Comparison of ENCODE assay signal across 19 cellular contexts in the genomic region with DNA sequence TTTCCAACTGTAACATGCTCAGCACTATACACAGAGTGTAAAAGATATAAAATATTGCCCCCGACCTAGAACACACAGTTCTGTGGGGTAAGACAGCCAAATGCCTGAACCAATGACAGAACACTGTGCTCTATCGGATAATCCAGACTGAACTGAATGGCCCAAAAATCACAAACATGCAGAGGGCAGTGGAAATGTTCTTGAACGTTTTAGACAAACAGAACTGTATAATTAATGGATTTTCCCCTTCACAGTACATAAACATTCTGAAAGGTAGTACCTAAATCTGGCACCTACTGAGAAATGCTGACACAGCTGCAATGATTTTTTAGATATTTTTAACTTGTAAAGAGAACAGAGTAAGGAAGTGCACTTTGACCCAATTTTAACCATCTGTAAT. TPM values are rescaled to one million over a fixed set of nuclear protein-coding genes. Genes with fewer than 3 reads are reported as not detected.
A peak's percentile ranks its signal among the peaks of the same experiment; 100 is the strongest.
DNase-seq lines count a peak whose midpoint lies in the region; ATAC-seq and TF ChIP-seq lines count a peak whose summit lies in the region.
"Had no signal": no experiment of that assay in that cellular context is flagged by ENCODE, and none has a peak within 500 bp of the region (broad histone marks: within the 10 kb centered on the region; RNA-seq: fewer than 3 reads in every experiment).

No MANE protein-coding gene starts in this region.

- TF ChIP-seq POLR2A in body of pancreas (IDR thresholded peaks at IDR 0.05) (no peak), transverse colon (IDR thresholded peaks at IDR 0.05) (no peak)

- intact Hi-C loops in Right ventricle myocardium superior (cut with DNase I) (no loop called here), cardiac septum (cut with DNase I) (loop anchor here (2.0 kb wide), 1 partner anchor 33 kb away; a partner anchor contains a TSS), body of pancreas (cut with DNase I) (no loop called here), transverse colon (cut with DNase I; ENCODE audit: low total_unique reads) (no loop called here), PC-9 (cut with micrococcal nuclease; ENCODE audit: unreplicated experiment) (no loop called here)

- H3K79me2 ChIP-seq in PC-9 (ENCODE audit: low read depth): peaks cover 70% of the 10 kb centered on the region

- peaks cover 11% of the 10 kb centered on the region; the same call in 1 of the 2 replicates for H4K20me1 ChIP-seq in PC-9 (ENCODE audit: insufficient read depth)

- 13 to 20% methylated on average over 3 of the region's 3 CpGs for WGBS in body of pancreas, 2 donors
- WGBS in transverse colon (ENCODE audit: low coverage in 1 of 2), 2 donors: 33 to 39% methylated on average over 3 of the region's 3 CpGs

- H3K36me3 ChIP-seq in body of pancreas (replicated peaks in 1 of 2; ENCODE audit: insufficient read depth in 1 of 2, low read depth in 2 of 2) (no peaks in the 10 kb centered on the region), muscle layer of colon (ENCODE audit: insufficient read depth, low read length) (no peaks in the 10 kb centered on the region), transverse colon (no peaks in the 10 kb centered on the region), PC-9 (ENCODE audit: low read depth) (no peaks in the 10 kb centered on the region)

- no peaks in the 10 kb centered on the region for H3K9me2 ChIP-seq in PC-9 (ENCODE audit: insufficient read depth)
- H3K9me2 ChIP-seq: SK-N-SH had no signal

- in situ Hi-C loops in transverse colon (cut with MboI; ENCODE audit: low pct_ligation_motif_present in 1 of 4, low pct_unique_long_range_greater_than_20kb in 1 of 4, low sequenced_read_pairs in 3 of 4): no loop called here

- H3K4me2 ChIP-seq in PC-9: no peak overlapping the region

- no peak overlapping the region for H3K9ac ChIP-seq in muscle layer of colon (ENCODE audit: low read length)
- H3K9ac ChIP-seq: SK-N-SH had no signal

- no peak for TF ChIP-seq EP300 in transverse colon (IDR thresholded peaks at IDR 0.05; ENCODE audit: low read depth)

- H3K4me3 ChIP-seq in body of pancreas (no peak overlapping the region), muscle layer of colon (ENCODE audit: low read depth in 1 of 2, low read length in 2 of 2) (no peak overlapping the region), transverse colon (no peak overlapping the region), PC-9 (no peak overlapping the region)

- H3K27ac ChIP-seq in body of pancreas (peak overlapping the region; percentile 15 to 64 (median 53)), muscle layer of colon (ENCODE audit: low read depth, low read length) (peak overlapping the region; percentile 35), transverse colon (peak overlapping the region in 3 of 4 donors; percentile 30 to 51 (median 46)), PC-9 (no peak overlapping the region)
- H3K27ac ChIP-seq: 22Rv1, coronary artery had no signal

- H3K4me1 ChIP-seq in body of pancreas: peaks cover 32% of the 10 kb centered on the region
- H3K4me1 ChIP-seq in muscle layer of colon (ENCODE audit: insufficient read depth, low read length): peaks cover 49% of the 10 kb centered on the region
- H3K4me1 ChIP-seq in transverse colon: peaks cover 17 to 40% (median 27%) of the 10 kb centered on the region in 4 donors
- no peaks in the 10 kb centered on the region; the same call in 1 of the 2 replicates for H3K4me1 ChIP-seq in PC-9 (replicated peaks; ENCODE audit: insufficient read depth)

- no peak overlapping the region for H2AFZ ChIP-seq in PC-9

- peaks cover 9% of the 10 kb centered on the region; the same call in 1 of the 2 replicates for H3F3A ChIP-seq in PC-9 (ENCODE audit: insufficient read depth, low read depth)

- H3K27me3 ChIP-seq in body of pancreas (no peaks in the 10 kb centered on the region), muscle layer of colon (ENCODE audit: control insufficient read depth in 1 of 2, insufficient read depth in 2 of 2, low read length in 2 of 2) (no peaks in the 10 kb centered on the region), transverse colon (no peaks in the 10 kb centered on the region), PC-9 (ENCODE audit: insufficient read depth, low read depth) (no peaks in the 10 kb centered on the region)

- POLR2A ChIA-PET in PC-9 (lab: Charles Lee; ENCODE audit: unreplicated experiment): no interaction called here

- peak; percentile 39 for ATAC-seq in Right ventricle myocardium superior (ENCODE audit: poor library complexity)
- ATAC-seq in body of pancreas: peak; percentile 36
- ATAC-seq in GM18517 (IDR thresholded peaks at IDR 0.05; ENCODE audit: unreplicated experiment): no peak
- ATAC-seq: HCT116 had no signal

- CTCF ChIA-PET in PC-9 (lab: Charles Lee): no interaction called here

- TF ChIP-seq CTCF in body of pancreas (IDR thresholded peaks at IDR 0.05) (no peak), transverse colon (IDR thresholded peaks at IDR 0.05) (no peak), PC-9 (conservative IDR thresholded peaks at IDR 0.05) (no peak)

- no peak for DNase-seq in Right ventricle myocardium superior
- DNase-seq in cardiac septum (ENCODE audit: low spot score): no peak
- no peak for DNase-seq in body of pancreas
- DNase-seq in transverse colon: no peak
- DNase-seq in Kasumi-1 (lab: John Stamatoyannopoulos, UW): no peak
- no peak for DNase-seq in PC-9
- DNase-seq: activated CD4-positive, alpha-beta T cell treated with anti-CD3 and anti-CD28 coated beads, Interleukin-2, amount 10 ng/mL, durations not matched to agents 7 days and 5 days; activated naive CD4-positive, alpha-beta T cell treated with anti-CD3 and anti-CD28 coated beads for 36 hours; activated T-cell treated with anti-CD3 and anti-CD28 coated beads for 4 hours; DMS153; NCI-H1930; posterior cingulate gyrus had no signal

- no peaks in the 10 kb centered on the region for H3K9me3 ChIP-seq in body of pancreas
- H3K9me3 ChIP-seq in muscle layer of colon (ENCODE audit: low read length): no peaks in the 10 kb centered on the region
- no peaks in the 10 kb centered on the region for H3K9me3 ChIP-seq in transverse colon
- H3K9me3 ChIP-seq in PC-9 (ENCODE audit: insufficient read depth, low read depth): no peaks in the 10 kb centered on the region
- H3K9me3 ChIP-seq: SK-N-SH had no signal

- no TSS peak for BruUV-seq in PC-9 (replicated peaks; lab: Mats Ljungman, UMichigan)

RNA-seq across cellular contexts. Expression of a gene that starts 33.4 kb away (rescaled TPM):
- 33.5 TPM for total RNA-seq in Right ventricle myocardium superior
- total RNA-seq in cardiac septum: 36.7 TPM
- 10 to 100 TPM; 36.1 to 48.5 TPM for total RNA-seq in body of pancreas
- 10 to 100 TPM; 27.3 to 65.3 (median 55.6) TPM for total RNA-seq in transverse colon
- 57.4 and 61.9 TPM in 2 replicates for total RNA-seq in PC-9 (2021)
- total RNA-seq: OCI-LY7 had no signal
